Comparison of ENCODE assay signal across 2 cellular contexts in the genomic region with DNA sequence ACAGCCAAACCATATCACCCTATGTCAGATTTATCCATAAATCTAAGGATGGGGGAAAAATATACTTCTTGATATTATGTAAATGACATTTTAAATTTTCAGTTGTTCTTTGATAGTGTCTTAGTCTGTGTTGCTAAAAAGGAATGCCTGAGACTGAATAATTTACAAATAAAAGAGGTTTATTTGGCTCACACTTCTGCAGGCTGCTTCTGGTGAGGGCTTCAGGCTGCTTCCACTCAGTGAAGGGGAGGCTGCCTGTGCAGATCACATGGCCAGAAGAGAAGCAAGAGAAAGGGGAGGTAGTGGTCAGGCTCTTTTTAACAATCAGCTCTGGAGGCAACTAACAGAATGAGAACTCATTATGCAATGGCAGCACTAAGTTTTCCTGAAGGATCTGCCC.
TF ChIP-seq lines count a peak whose summit lies in the region.

No MANE protein-coding gene starts in this region.

TF ChIP-seq in K562, 482 proteins besides CTCF, POLR2A, EP300 and RAD21:
- TF ChIP-seq TFE3 (CRISPR knock-in tag; IDR thresholded peaks at IDR 0.05) (no peak), TRIM24 (IDR thresholded peaks at IDR 0.05) (peak in 1 of 2 experiments; percentile 37; a peak in 1 of 4 replicates), ZNF398 (CRISPR knock-in tag; IDR thresholded peaks at IDR 0.05) (no peak), NR2C1 (IDR thresholded peaks at IDR 0.05) (no peak), NR2C1 (tag; IDR thresholded peaks at IDR 0.05) (no peak), ZNF316 (IDR thresholded peaks at IDR 0.05) (peak; percentile 51), ZNF766 (CRISPR knock-in tag; conservative IDR thresholded peaks at IDR 0.05) (peak; percentile 96), TRIM28 (IDR thresholded peaks at IDR 0.05) (0 out of 2 replicates have a peak, but pooled peaks have one; percentile 40), CBX3 (IDR thresholded peaks at IDR 0.05; ENCODE audit: borderline replicate concordance in 1 of 2, low read length in 2 of 2) (peak in 1 of 2 experiments; percentile 70; a peak in 1 of 3 replicates)
- TF ChIP-seq, protein P1, sequence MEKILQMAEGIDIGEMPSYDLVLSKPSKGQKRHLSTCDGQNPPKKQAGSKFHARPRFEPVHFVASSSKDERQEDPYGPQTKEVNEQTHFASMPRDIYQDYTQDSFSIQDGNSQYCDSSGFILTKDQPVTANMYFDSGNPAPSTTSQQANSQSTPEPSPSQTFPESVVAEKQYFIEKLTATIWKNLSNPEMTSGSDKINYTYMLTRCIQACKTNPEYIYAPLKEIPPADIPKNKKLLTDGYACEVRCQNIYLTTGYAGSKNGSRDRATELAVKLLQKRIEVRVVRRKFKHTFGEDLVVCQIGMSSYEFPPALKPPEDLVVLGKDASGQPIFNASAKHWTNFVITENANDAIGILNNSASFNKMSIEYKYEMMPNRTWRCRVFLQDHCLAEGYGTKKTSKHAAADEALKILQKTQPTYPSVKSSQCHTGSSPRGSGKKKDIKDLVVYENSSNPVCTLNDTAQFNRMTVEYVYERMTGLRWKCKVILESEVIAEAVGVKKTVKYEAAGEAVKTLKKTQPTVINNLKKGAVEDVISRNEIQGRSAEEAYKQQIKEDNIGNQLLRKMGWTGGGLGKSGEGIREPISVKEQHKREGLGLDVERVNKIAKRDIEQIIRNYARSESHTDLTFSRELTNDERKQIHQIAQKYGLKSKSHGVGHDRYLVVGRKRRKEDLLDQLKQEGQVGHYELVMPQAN (IDR thresholded peaks at IDR 0.05; ENCODE audit: borderline replicate concordance) = no peak
- TF ChIP-seq, protein P2, sequence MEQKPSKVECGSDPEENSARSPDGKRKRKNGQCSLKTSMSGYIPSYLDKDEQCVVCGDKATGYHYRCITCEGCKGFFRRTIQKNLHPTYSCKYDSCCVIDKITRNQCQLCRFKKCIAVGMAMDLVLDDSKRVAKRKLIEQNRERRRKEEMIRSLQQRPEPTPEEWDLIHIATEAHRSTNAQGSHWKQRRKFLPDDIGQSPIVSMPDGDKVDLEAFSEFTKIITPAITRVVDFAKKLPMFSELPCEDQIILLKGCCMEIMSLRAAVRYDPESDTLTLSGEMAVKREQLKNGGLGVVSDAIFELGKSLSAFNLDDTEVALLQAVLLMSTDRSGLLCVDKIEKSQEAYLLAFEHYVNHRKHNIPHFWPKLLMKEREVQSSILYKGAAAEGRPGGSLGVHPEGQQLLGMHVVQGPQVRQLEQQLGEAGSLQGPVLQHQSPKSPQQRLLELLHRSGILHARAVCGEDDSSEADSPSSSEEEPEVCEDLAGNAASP (IDR thresholded peaks at IDR 0.05) = no peak

TF ChIP-seq in GM12891, 5 proteins besides CTCF, POLR2A, EP300 and RAD21:
- TF ChIP-seq POLR2AphosphoS5 (IDR thresholded peaks at IDR 0.05; ENCODE audit: low read depth, low read length) (no peak), SPI1 (IDR thresholded peaks at IDR 0.05; ENCODE audit: low read depth, low read length) (no peak), PAX5 (IDR thresholded peaks at IDR 0.05; ENCODE audit: insufficient read depth, low read length, severe bottlenecking) (no peak), POU2F2 (IDR thresholded peaks at IDR 0.05; ENCODE audit: low read depth, low read length) (no peak), TAF1 (IDR thresholded peaks at IDR 0.05; ENCODE audit: low read depth, low read length) (no peak)
